ENCODE assay signal across 11 cellular contexts in genomic region chr19:53907690-53908089, GRCh38. TPM values are rescaled to one million over a fixed set of nuclear protein-coding genes. Genes with fewer than 3 reads are reported as not detected.
DNase-seq lines count a peak whose midpoint lies in the region; ATAC-seq and TF ChIP-seq lines count a peak whose summit lies in the region.
"Had no signal": no experiment of that assay in that cellular context is flagged by ENCODE, and none has a peak within 500 bp of the region (broad histone marks: within the 10 kb centered on the region; RNA-seq: fewer than 3 reads in every experiment).

No MANE protein-coding gene starts in this region.

- H3K27ac ChIP-seq in PC-3 (ENCODE audit: low read length) = no peak overlapping the region
- H3K27ac ChIP-seq: suprapubic skin had no signal

- H3K9ac ChIP-seq in PC-3 (ENCODE audit: low read length) = no peak overlapping the region

- peaks cover 10% of the 10 kb centered on the region for H3K9me3 Mint-ChIP-seq in Caco-2 (ENCODE audit: unreplicated experiment)
- peaks cover 0 to 4% of the 10 kb centered on the region in 2 donors for H3K9me3 Mint-ChIP-seq in natural killer cell

- BruUV-seq in Caco-2 (replicated peaks; lab: Mats Ljungman, UMichigan) (no TSS peak), PC-3 (replicated peaks; lab: Mats Ljungman, UMichigan) (no TSS peak)

- no peaks in the 10 kb centered on the region for H3K27me3 ChIP-seq in Caco-2 (replicated peaks; ENCODE audit: control insufficient read depth, insufficient read depth, low read length)
- H3K27me3 ChIP-seq in PC-3 (ENCODE audit: low read length) = peaks cover 50% of the 10 kb centered on the region
- H3K27me3 ChIP-seq in neuron (ENCODE audit: insufficient read depth, low read length) = peaks cover 6% of the 10 kb centered on the region

- peak overlapping the region; percentile 49 for H3K4me2 ChIP-seq in PC-3 (ENCODE audit: low read length)

- H3K27me3 Mint-ChIP-seq in Caco-2 (ENCODE audit: insufficient read depth, unreplicated experiment) (peaks cover 29% of the 10 kb centered on the region), natural killer cell (ENCODE audit: low read depth in 2 of 2) (peaks cover 63 to 68% of the 10 kb centered on the region in 2 donors)

- 0 out of 2 replicates have a peak overlapping the region, but pooled peaks have one; percentile 18 for H2AFZ ChIP-seq in PC-3 (ENCODE audit: low read length)
- no peak overlapping the region for H2AFZ ChIP-seq in neuron (ENCODE audit: low read depth, low read length)

- POLR2A ChIA-PET in Caco-2 (lab: Charles Lee) = no interaction called here
- POLR2A ChIA-PET in PC-3 (lab: Charles Lee; ENCODE audit: unreplicated experiment) = interaction anchor here (0.6 kb wide), 1 partner anchor 98 kb away, joined by 13 read pairs; no protein-coding TSS in a partner anchor

- H4K20me1 ChIP-seq in PC-3 (ENCODE audit: low read length) = no peaks in the 10 kb centered on the region

- no peaks in the 10 kb centered on the region for H3K79me2 ChIP-seq in PC-3 (ENCODE audit: low read length)

- no peak overlapping the region for H3K4me3 ChIP-seq in Caco-2 (ENCODE audit: low read depth, low read length)
- no peak overlapping the region for H3K4me3 ChIP-seq in PC-3 (ENCODE audit: low read length)
- H3K4me3 ChIP-seq in fibroblast of pulmonary artery (replicated peaks; ENCODE audit: low read depth, low read length) = peak overlapping the region; percentile 68
- peak overlapping the region; percentile 74 for H3K4me3 ChIP-seq in neuron (ENCODE audit: low read length)
- H3K4me3 ChIP-seq: suprapubic skin had no signal

- no peaks in the 10 kb centered on the region for H3K36me3 Mint-ChIP-seq in Caco-2 (ENCODE audit: insufficient read depth, unreplicated experiment)
- no peaks in the 10 kb centered on the region for H3K36me3 Mint-ChIP-seq in natural killer cell

- H3F3A ChIP-seq in PC-3 (ENCODE audit: low read length, unreplicated experiment) = no peaks in the 10 kb centered on the region

- H3K9me3 ChIP-seq in Caco-2 (no peaks in the 10 kb centered on the region), PC-3 (ENCODE audit: low read length) (no peaks in the 10 kb centered on the region), neuron (ENCODE audit: low read length) (no peaks in the 10 kb centered on the region)
- H3K9me3 ChIP-seq: suprapubic skin had no signal

- H3K27ac Mint-ChIP-seq in Caco-2 (ENCODE audit: unreplicated experiment) = no peak overlapping the region
- H3K27ac Mint-ChIP-seq in natural killer cell = no peak overlapping the region

- H3K36me3 ChIP-seq in Caco-2 (ENCODE audit: control insufficient read depth, insufficient read depth, low read length) = no peaks in the 10 kb centered on the region
- no peaks in the 10 kb centered on the region for H3K36me3 ChIP-seq in PC-3 (ENCODE audit: low read depth, low read length)
- H3K36me3 ChIP-seq in neuron (ENCODE audit: insufficient read depth, low read length) = peaks cover 1% of the 10 kb centered on the region
- H3K36me3 ChIP-seq: suprapubic skin had no signal

- H3K4me1 ChIP-seq in Caco-2 (no peaks in the 10 kb centered on the region), PC-3 (ENCODE audit: insufficient read depth, low read length) (peaks cover 17% of the 10 kb centered on the region), neuron (ENCODE audit: insufficient read depth, low read length) (peaks cover 24% of the 10 kb centered on the region)

- CTCF ChIA-PET in Caco-2 (lab: Charles Lee) (no interaction called here), PC-3 (lab: Charles Lee) (interaction anchor here (1.2 kb wide), 1 partner anchor 117 kb away, joined by 4 read pairs; no protein-coding TSS in a partner anchor)

- no peak for TF ChIP-seq CTCF in Caco-2 (IDR thresholded peaks at IDR 0.05; ENCODE audit: insufficient read depth in 1 of 2, low read depth in 1 of 2, low read length in 1 of 2, severe bottlenecking in 1 of 2, unreplicated experiment in 1 of 2)
- TF ChIP-seq CTCF in PC-3 (conservative IDR thresholded peaks at IDR 0.05; ENCODE audit: low read depth, low read length) = no peak
- TF ChIP-seq CTCF in fibroblast of pulmonary artery (IDR thresholded peaks at IDR 0.05; ENCODE audit: low read length, missing control alignments) = no peak
- no peak for TF ChIP-seq CTCF in natural killer cell (IDR thresholded peaks at IDR 0.05)

- no peak for DNase-seq in Caco-2
- DNase-seq in PC-3 = no peak
- DNase-seq in fibroblast of pulmonary artery (ENCODE audit: low read depth) = no peak
- DNase-seq in hippocampal formation (lab: John Stamatoyannopoulos, UW) = no peak
- DNase-seq in COR-L47 (lab: John Stamatoyannopoulos, UW) = no peak
- DNase-seq in natural killer cell = no peak
- DNase-seq: NCI-H510A had no signal

- intact Hi-C loops in Caco-2 (cut with micrococcal nuclease; ENCODE audit: unreplicated experiment) = no loop called here
- intact Hi-C loops in PC-3 (cut with micrococcal nuclease) = loop anchor here (2.0 to 10.0 kb wide), 3 partner anchors 65 to 115 kb away; no protein-coding TSS in a partner anchor
- intact Hi-C loops in natural killer cell (cut with micrococcal nuclease) = no loop called here

- no peaks in the 10 kb centered on the region for H3K9me2 ChIP-seq in PC-3 (replicated peaks; ENCODE audit: low read length)

- H3K4me3 Mint-ChIP-seq in Caco-2 (ENCODE audit: unreplicated experiment) (peak overlapping the region; percentile 42), natural killer cell (no peak overlapping the region)

- no peaks in the 10 kb centered on the region for H3K4me1 Mint-ChIP-seq in Caco-2 (ENCODE audit: low read depth, unreplicated experiment)
- peaks cover 17 to 52% of the 10 kb centered on the region in 2 donors for H3K4me1 Mint-ChIP-seq in natural killer cell

- no peak for ATAC-seq in PC-3
- ATAC-seq in GM21529 (IDR thresholded peaks at IDR 0.05; ENCODE audit: unreplicated experiment) = no peak
- no peak for ATAC-seq in natural killer cell

RNA-seq across cellular contexts. Expression of gene CACNG7, which starts 1.4 kb away (rescaled TPM):
- total RNA-seq in Caco-2 (2022) = not detected in 2 replicates
- total RNA-seq in PC-3 (2014; rRNA removed) = not detected in 2 replicates
- not detected for total RNA-seq in natural killer cell
- total RNA-seq: mesenteric fat pad, suprapubic skin had no signal

RNA-seq across cellular contexts. Expression of gene PRKCG, which starts 25.7 kb away (rescaled TPM):
- total RNA-seq in Caco-2 (2022) (1.7 and 2.6 TPM in 2 replicates), PC-3 (2014; rRNA removed) (1.5 TPM in 1 of 2 replicates, not detected in the other), natural killer cell (1 to 10 TPM in 2 of 3 donors, under 1 TPM in 1; 0.55 to 2.6 (median 1.5) TPM)
- total RNA-seq: mesenteric fat pad, suprapubic skin had no signal

RNA-seq across cellular contexts. Expression of gene MYADM, which starts 40.0 kb away (rescaled TPM):
- total RNA-seq in Caco-2 (2022) (115 and 132 TPM in 2 replicates), PC-3 (2014; rRNA removed) (58.9 and 63.5 TPM in 2 replicates), natural killer cell (100 to 1,000 TPM; 219 to 658 (median 296) TPM)

RNA-seq across cellular contexts. Expression of gene CACNG8, which starts 55.0 kb away (rescaled TPM):
- 0.91 and 1.1 TPM in 2 replicates for total RNA-seq in Caco-2 (2022)
- 0.15 and 0.23 TPM in 2 replicates for total RNA-seq in PC-3 (2014; rRNA removed)
- 1 to 10 TPM in 1 of 3 donors, not detected in 2; 2.3 TPM for total RNA-seq in natural killer cell
- total RNA-seq: mesenteric fat pad had no signal

Comparison
In these comparisons a context has a peak if more than half of its experiments do, and no peak if none do; other contexts are left out.
1. H3K4me3 ChIP-seq: peak in fibroblast of pulmonary artery (single experiment) and neuron (single experiment); none in Caco-2 (single experiment) and PC-3 (single experiment).